In the genomic region with DNA sequence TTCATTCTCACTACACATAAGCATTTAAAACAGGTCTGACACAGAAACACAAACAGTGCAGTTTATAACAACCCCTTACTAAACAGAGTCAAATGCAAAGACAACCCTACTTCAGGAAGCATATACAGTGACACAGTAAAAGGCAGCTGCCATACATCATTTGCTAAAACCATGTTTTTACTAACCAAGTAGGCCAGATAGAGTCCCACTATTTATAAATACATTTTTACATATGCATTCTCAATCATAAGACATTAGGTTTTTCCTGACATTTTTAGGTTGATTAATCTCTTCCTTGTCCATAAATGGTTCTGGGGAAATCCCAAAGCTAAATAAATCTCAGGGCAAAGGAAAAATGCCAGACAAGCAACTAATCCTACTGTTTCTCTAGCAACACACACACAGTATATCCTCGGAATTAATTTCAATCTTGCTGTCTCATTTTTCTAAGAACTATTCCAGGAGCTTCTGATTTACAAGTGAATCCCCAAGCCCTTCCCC, we compare ENCODE assay signal across 1 cellular context.
TF ChIP-seq lines count a peak whose summit lies in the region.

No MANE protein-coding gene starts in this region.

TF ChIP-seq in IMR-90, 13 proteins besides CTCF, POLR2A, EP300 and RAD21:
- TF ChIP-seq, protein P1, sequence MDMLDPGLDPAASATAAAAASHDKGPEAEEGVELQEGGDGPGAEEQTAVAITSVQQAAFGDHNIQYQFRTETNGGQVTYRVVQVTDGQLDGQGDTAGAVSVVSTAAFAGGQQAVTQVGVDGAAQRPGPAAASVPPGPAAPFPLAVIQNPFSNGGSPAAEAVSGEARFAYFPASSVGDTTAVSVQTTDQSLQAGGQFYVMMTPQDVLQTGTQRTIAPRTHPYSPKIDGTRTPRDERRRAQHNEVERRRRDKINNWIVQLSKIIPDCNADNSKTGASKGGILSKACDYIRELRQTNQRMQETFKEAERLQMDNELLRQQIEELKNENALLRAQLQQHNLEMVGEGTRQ (IDR thresholded peaks at IDR 0.05; ENCODE audit: low read depth, low read length), result no peak
- TF ChIP-seq NFE2L2 (IDR thresholded peaks at IDR 0.05; ENCODE audit: low read depth, low read length) (no peak), MAFK (IDR thresholded peaks at IDR 0.05; ENCODE audit: low read depth, low read length) (peak; percentile 68), BHLHE40 (IDR thresholded peaks at IDR 0.05; ENCODE audit: low read depth, low read length) (no peak)
